In the genomic region with DNA sequence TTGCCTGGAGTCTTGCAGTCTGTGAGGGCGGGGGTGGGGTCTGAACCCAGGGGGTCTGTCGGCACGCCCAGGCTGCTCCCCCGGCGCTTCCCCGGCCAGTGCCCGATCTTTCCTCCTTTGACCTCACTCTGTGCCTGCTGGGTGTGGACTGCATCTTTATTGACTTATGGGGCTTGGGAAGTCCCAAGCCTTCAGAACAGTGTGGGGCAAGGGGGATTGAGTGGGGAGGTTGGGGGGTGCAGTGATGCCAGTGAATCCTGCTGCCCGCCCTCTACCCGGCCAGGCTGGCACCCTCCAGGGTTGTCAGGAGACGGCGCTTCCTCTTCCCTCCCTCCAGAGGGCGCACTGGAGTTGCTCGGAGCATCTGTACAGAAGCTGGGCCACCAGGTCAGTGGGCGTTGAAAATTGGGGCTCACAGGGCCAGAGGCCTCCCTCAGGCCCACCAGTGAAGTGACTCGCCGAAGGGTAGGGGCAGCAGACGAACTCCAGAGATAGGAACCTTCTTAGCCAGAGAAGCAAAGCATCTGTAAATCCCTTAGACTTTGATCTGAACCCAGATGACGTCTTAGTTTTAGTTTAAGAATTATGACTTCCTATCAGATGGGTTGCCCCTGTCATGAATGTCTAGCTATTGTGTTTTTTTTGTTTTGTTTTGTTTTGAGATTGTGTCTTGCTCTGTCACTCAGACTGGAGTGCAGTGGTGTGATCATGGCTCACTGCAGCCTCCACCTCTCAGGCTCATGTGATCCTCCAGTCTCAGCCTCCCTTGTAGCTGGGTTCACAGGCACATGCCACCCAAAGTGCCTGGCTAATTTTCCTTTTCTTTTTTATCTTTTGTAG, we compare ENCODE assay signal across 8 cellular contexts.
A peak's percentile ranks its signal among the peaks of the same experiment; 100 is the strongest.
DNase-seq lines count a peak whose midpoint lies in the region; ATAC-seq, FAIRE-seq and TF ChIP-seq lines count a peak whose summit lies in the region.

No MANE protein-coding gene starts in this region.

- H4K20me1 ChIP-seq in GM12878 (ENCODE audit: control insufficient read depth, insufficient read depth), result no peaks in the 10 kb centered on the region
- peaks cover 4% of the 10 kb centered on the region for H4K20me1 ChIP-seq in keratinocyte (ENCODE audit: control insufficient read depth, extremely low read depth, insufficient read depth, low read length)

- no peak for TF ChIP-seq EP300 in GM12878 (IDR thresholded peaks at IDR 0.05; ENCODE audit: borderline replicate concordance in 1 of 2, control insufficient read depth in 1 of 2, low read depth in 2 of 2, low read length in 2 of 2)

- WGBS in GM12878 (ENCODE audit: insufficient coverage, insufficient replicate concordance, low lambda C conversion rate, missing lambda C conversion rate), result 28% methylated on average over 18 of the region's 18 CpGs

- no peak for TF ChIP-seq POLR2A in GM12878 (IDR thresholded peaks at IDR 0.05; ENCODE audit: low read depth, low read length)

- H3K27ac Mint-ChIP-seq in T-cell, result no peak overlapping the region

- SMC1A ChIA-PET in GM12878 (lab: Charles Lee; ENCODE audit: uncharacterized antibody, unreplicated experiment), result interaction anchor here (0.6 to 1.1 kb wide), 3 partner anchors 22 to 505 kb away, joined by 3 to 5 read pairs (median 5); no protein-coding TSS in a partner anchor

- dilution Hi-C loops in keratinocyte (cut with MboI; ENCODE audit: extremely low pct_ligation_motif_present, low sequenced_read_pairs), result no loop called here

- in situ Hi-C loops in GM12878 (cut with MboI), result no loop called here

- no peaks in the 10 kb centered on the region for H3K9me1 ChIP-seq in keratinocyte (ENCODE audit: control insufficient read depth, extremely low read depth, insufficient read depth, low read length)

- H3K4me2 ChIP-seq in GM12878 (ENCODE audit: control insufficient read depth, insufficient read depth) (no peak overlapping the region), keratinocyte (ENCODE audit: control insufficient read depth, extremely low read depth, insufficient read depth, low read depth, low read length) (no peak overlapping the region)

- DNase-seq in BJ (ENCODE audit: low read depth), result no peak
- peak in 26 of 34 experiments; percentile 28 to 57 (median 46) for DNase-seq in T-cell
- no peak for DNase-seq in GM12878 (ENCODE audit: low read depth, low spot score)
- no peak for DNase-seq in keratinocyte (ENCODE audit: low read depth, low spot score)
- DNase-seq in stimulated activated CD8-positive, alpha-beta memory T cell treated with anti-CD3 and anti-CD28 coated beads, Interleukin-12 subunit alpha, Interleukin-12 subunit beta, amount 100 ng/mL, for 1 hour (ENCODE audit: low read depth), result peak; percentile 31
- no peak for DNase-seq in NCI-H446 (lab: John Stamatoyannopoulos, UW)

- H2AFZ ChIP-seq in GM12878 (ENCODE audit: control insufficient read depth, low read depth, low read length) (no peak overlapping the region), keratinocyte (ENCODE audit: control insufficient read depth, low read length) (no peak overlapping the region)

- no peaks in the 10 kb centered on the region for H3K9me3 Mint-ChIP-seq in T-cell

- H3K4me3 ChIP-seq in BJ (ENCODE audit: low read depth, low read length), result no peak overlapping the region
- no peak overlapping the region for H3K4me3 ChIP-seq in GM12878
- no peak overlapping the region for H3K4me3 ChIP-seq in keratinocyte (ENCODE audit: control insufficient read depth in 2 of 3, extremely low read depth in 1 of 3, insufficient read depth in 2 of 3, low read depth in 1 of 3, low read length in 3 of 3)

- H3K4me1 ChIP-seq in GM12878 (ENCODE audit: control insufficient read depth, insufficient read depth, low read length) (no peaks in the 10 kb centered on the region), keratinocyte (ENCODE audit: control insufficient read depth, extremely low read depth, insufficient read depth, low read length) (no peaks in the 10 kb centered on the region)

- ATAC-seq in HG03064 (IDR thresholded peaks at IDR 0.05; ENCODE audit: low read depth, unreplicated experiment) (peak; percentile 59), T-cell (replicated peaks in 1 of 4) (peak; percentile 76 to 86 (median 76)), GM12878 (peak; percentile 98), HG03439 (IDR thresholded peaks at IDR 0.05; ENCODE audit: unreplicated experiment) (no peak)

- no TSS peak for BruUV-seq in GM12878 (replicated peaks; lab: Mats Ljungman, UMichigan)

- H3K27me3 ChIP-seq in BJ (ENCODE audit: control insufficient read depth, insufficient read depth, low read length), result no peaks in the 10 kb centered on the region
- H3K27me3 ChIP-seq in GM12878 (replicated peaks in 1 of 2; ENCODE audit: control insufficient read depth in 2 of 2, insufficient read depth in 2 of 2, low read length in 1 of 2), result no peaks in the 10 kb centered on the region
- no peaks in the 10 kb centered on the region for H3K27me3 ChIP-seq in keratinocyte (ENCODE audit: control insufficient read depth, extremely low read depth, insufficient read depth, low read length)

- FAIRE-seq in GM12878 (lab: Jason Lieb, UNC) (peak; percentile 23), keratinocyte (lab: Jason Lieb, UNC) (no peak)

- peaks cover 0 to 4% of the 10 kb centered on the region in 2 donors for H3K27me3 Mint-ChIP-seq in T-cell

- H3K79me2 ChIP-seq in GM12878 (ENCODE audit: control insufficient read depth, insufficient read depth, low read length), result no peaks in the 10 kb centered on the region
- no peaks in the 10 kb centered on the region for H3K79me2 ChIP-seq in keratinocyte (ENCODE audit: control insufficient read depth, insufficient read depth, low read length)

- no peak overlapping the region for H3K4me3 Mint-ChIP-seq in T-cell

- no peak overlapping the region for H3K27ac ChIP-seq in GM12878 (ENCODE audit: control insufficient read depth, insufficient read depth)
- H3K27ac ChIP-seq in keratinocyte (ENCODE audit: control insufficient read depth, insufficient read depth, low read length), result no peak overlapping the region

- CTCF ChIA-PET in BJ (lab: Yijun Ruan, JAX) (interaction anchor here (0.6 to 2.9 kb wide), 19 partner anchors 9 to 421 kb away, joined by 3 to 31 read pairs (median 4); no protein-coding TSS in a partner anchor), T-cell (lab: Charles Lee) (interaction anchor here (0.6 to 2.1 kb wide), 3 partner anchors 12 to 145 kb away, joined by 3 to 7 read pairs (median 3); no protein-coding TSS in a partner anchor), GM12878 (lab: Yijun Ruan, JAX) (interaction anchor here (0.9 to 2.2 kb wide), 12 partner anchors 9 to 184 kb away, joined by 3 to 16 read pairs (median 4); no protein-coding TSS in a partner anchor)

- peaks cover 0 to 2% (median 0%) of the 10 kb centered on the region in 3 donors for H3K4me1 Mint-ChIP-seq in T-cell

- no peaks in the 10 kb centered on the region for H3K36me3 Mint-ChIP-seq in T-cell

- intact Hi-C loops in GM12878 (cut with micrococcal nuclease; ENCODE audit: unreplicated experiment), result no loop called here

- RAD21 ChIA-PET in GM12878 (lab: Charles Lee; ENCODE audit: unreplicated experiment), result interaction anchor here (0.7 kb wide), 1 partner anchor 182 kb away, joined by 4 read pairs; no protein-coding TSS in a partner anchor

- H3K9me3 ChIP-seq in GM12878 (replicated peaks; ENCODE audit: control insufficient read depth, insufficient read depth, low read length) (no peaks in the 10 kb centered on the region), keratinocyte (ENCODE audit: control insufficient read depth, low read depth, low read length) (no peaks in the 10 kb centered on the region)

- TF ChIP-seq CTCF in BJ (IDR thresholded peaks at IDR 0.05; ENCODE audit: insufficient read depth, low read depth, low read length) (peak; percentile 86), GM12878 (IDR thresholded peaks at IDR 0.05 in 2 of 3, conservative IDR thresholded peaks at IDR 0.05 in 1 of 3; ENCODE audit: control insufficient read depth in 2 of 3, extremely low read depth in 1 of 3, insufficient read depth in 1 of 3, low read depth in 3 of 3, low read length in 3 of 3) (peak; percentile 72 to 90 (median 76)), keratinocyte (optimal IDR thresholded peaks at IDR 0.05 in 1 of 3, IDR thresholded peaks at IDR 0.05 in 1 of 3, conservative IDR thresholded peaks at IDR 0.05 in 1 of 3; ENCODE audit: extremely low read depth in 1 of 3, insufficient read depth in 2 of 3, low read length in 3 of 3) (peak; percentile 68 to 92 (median 87))

- peak; percentile 40; the same call in 1 of the 2 replicates for TF ChIP-seq RAD21 in GM12878 (IDR thresholded peaks at IDR 0.05; ENCODE audit: insufficient read depth, low read depth, low read length)

- H3K36me3 ChIP-seq in BJ (ENCODE audit: control insufficient read depth, insufficient read depth, low read length) (peaks cover 2% of the 10 kb centered on the region), GM12878 (ENCODE audit: control insufficient read depth in 2 of 2, insufficient read depth in 2 of 2, low read length in 1 of 2) (no peaks in the 10 kb centered on the region), keratinocyte (ENCODE audit: control insufficient read depth in 2 of 2, extremely low read depth in 1 of 2, insufficient read depth in 2 of 2, low read length in 2 of 2) (no peaks in the 10 kb centered on the region)

- POLR2A ChIA-PET in BJ (lab: Charles Lee), result no interaction called here
- POLR2A ChIA-PET in T-cell (lab: Charles Lee), result no interaction called here
- POLR2A ChIA-PET in GM12878 (lab: Charles Lee), result no interaction called here

- H3K9ac ChIP-seq in GM12878 (ENCODE audit: control insufficient read depth, insufficient read depth, low read length), result no peak overlapping the region
- no peak overlapping the region for H3K9ac ChIP-seq in keratinocyte (ENCODE audit: control insufficient read depth, extremely low read depth, insufficient read depth, low read length)

TF ChIP-seq in GM12878, 131 proteins besides CTCF, POLR2A, EP300 and RAD21:
- TF ChIP-seq EZH2 (IDR thresholded peaks at IDR 0.05; ENCODE audit: borderline replicate concordance, control insufficient read depth, low read depth, low read length), result no peak
- TF ChIP-seq, protein P1, sequence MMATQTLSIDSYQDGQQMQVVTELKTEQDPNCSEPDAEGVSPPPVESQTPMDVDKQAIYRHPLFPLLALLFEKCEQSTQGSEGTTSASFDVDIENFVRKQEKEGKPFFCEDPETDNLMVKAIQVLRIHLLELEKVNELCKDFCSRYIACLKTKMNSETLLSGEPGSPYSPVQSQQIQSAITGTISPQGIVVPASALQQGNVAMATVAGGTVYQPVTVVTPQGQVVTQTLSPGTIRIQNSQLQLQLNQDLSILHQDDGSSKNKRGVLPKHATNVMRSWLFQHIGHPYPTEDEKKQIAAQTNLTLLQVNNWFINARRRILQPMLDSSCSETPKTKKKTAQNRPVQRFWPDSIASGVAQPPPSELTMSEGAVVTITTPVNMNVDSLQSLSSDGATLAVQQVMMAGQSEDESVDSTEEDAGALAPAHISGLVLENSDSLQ (IDR thresholded peaks at IDR 0.05), result peak; percentile 61
- TF ChIP-seq SMC3 (IDR thresholded peaks at IDR 0.05; ENCODE audit: borderline replicate concordance, low read length), result 0 out of 2 replicates have a peak, but pooled peaks have one; percentile 28

Comparison
In these comparisons a context has a peak if more than half of its experiments do, and no peak if none do; other contexts are left out.
1. DNase-seq: peak in T-cell (26 of 34) and stimulated activated CD8-positive, alpha-beta memory T cell treated with anti-CD3 and anti-CD28 coated beads, Interleukin-12 subunit alpha, Interleukin-12 subunit beta, amount 100 ng/mL, for 1 hour (single experiment); none in BJ (single experiment), GM12878 (single experiment), keratinocyte (single experiment) and NCI-H446 (0 of 2).
2. Peak in every context shown above with its lines, with median percentiles within 50 percentile points of each other: CTCF ChIP-seq.